Comparison of ENCODE assay signal across 7 cellular contexts in the genomic region with DNA sequence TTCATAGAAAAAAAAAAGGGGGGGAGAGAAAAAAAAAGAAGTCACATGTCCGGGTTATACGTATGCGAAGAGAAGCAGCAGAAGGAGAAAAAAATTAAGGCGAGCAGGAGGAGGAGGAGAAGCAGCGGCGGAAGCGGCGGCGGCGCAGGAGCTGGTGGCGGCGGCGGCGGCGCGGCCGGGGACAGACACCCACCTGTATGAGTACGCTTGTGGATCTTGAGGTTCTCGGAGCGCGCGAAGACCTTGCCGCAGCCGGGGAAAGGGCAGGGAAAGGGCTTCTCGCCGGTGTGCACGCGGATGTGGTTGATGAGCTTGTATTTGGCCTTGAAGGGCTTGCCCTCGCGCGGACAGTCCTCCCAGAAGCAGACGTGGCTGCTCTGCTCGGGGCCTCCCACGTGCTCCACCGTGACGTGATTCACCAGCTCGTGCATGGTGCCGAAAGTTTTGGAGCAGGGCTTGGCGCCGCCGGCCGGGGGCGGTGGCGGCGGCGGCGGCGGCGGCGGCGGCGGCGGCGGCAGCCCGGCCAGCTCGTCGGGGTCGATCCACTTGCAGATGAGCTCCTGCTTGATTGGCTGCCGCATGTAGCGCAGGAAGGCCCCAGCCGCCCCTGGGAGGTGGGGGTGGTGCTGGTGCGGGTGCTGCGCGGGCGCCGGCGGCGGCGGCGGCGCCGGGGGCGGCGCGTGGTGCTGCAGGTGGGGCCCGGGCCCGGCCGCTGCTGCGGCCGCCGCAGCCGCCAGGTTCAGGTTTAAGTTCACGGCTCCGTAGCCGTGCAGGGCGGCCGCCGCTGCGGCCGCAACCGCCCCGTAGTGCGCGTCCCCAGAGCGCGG.
DNase-seq lines count a peak whose midpoint lies in the region; ATAC-seq and TF ChIP-seq lines count a peak whose summit lies in the region.

No MANE protein-coding gene starts in this region.

- peak overlapping the region; percentile 4; the same call in 1 of the 2 replicates for H3K4me3 ChIP-seq in GM08714 (ENCODE audit: low read length)
- peak overlapping the region; percentile 41 for H3K4me3 ChIP-seq in LNCaP clone FGC (ENCODE audit: low read depth, low read length)

- no peak for DNase-seq in LNCaP clone FGC (ENCODE audit: low read depth)
- peak; percentile 30 to 31 for DNase-seq in activated CD8-positive, alpha-beta memory T cell treated with anti-CD3 and anti-CD28 coated beads for 4 hours (ENCODE audit: low read depth in 2 of 2)
- peak; percentile 30 for DNase-seq in glomerular visceral epithelial cell (ENCODE audit: extremely low spot score)
- peak; percentile 40 for DNase-seq in stimulated activated CD8-positive, alpha-beta memory T cell treated with anti-CD3 and anti-CD28 coated beads, Interleukin-12 subunit alpha, Interleukin-12 subunit beta, amount 100 ng/mL, for 4 hours (ENCODE audit: low read depth)

- ATAC-seq in HG03159 (IDR thresholded peaks at IDR 0.05; ENCODE audit: unreplicated experiment) = no peak
- ATAC-seq in HG03460 (IDR thresholded peaks at IDR 0.05; ENCODE audit: unreplicated experiment) = no peak

- no peak for TF ChIP-seq CTCF in LNCaP clone FGC (IDR thresholded peaks at IDR 0.05; ENCODE audit: control insufficient read depth, extremely low read depth, insufficient read depth)
